14 cellular contexts compared by ENCODE assay signal in genomic region chr6:16800942-16801341, GRCh38. TPM values are rescaled to one million over a fixed set of nuclear protein-coding genes. Genes with fewer than 3 reads are reported as not detected.
DNase-seq lines count a peak whose midpoint lies in the region; ATAC-seq and TF ChIP-seq lines count a peak whose summit lies in the region.
"Had no signal": no experiment of that assay in that cellular context is flagged by ENCODE, and none has a peak within 500 bp of the region (broad histone marks: within the 10 kb centered on the region; RNA-seq: fewer than 3 reads in every experiment).

No MANE protein-coding gene starts in this region.

- CTCF ChIA-PET in Caco-2 (lab: Charles Lee) = no interaction called here

- BruUV-seq in Caco-2 (replicated peaks; lab: Mats Ljungman, UMichigan) = no TSS peak

- DNase-seq in stimulated activated CD4-positive, alpha-beta T cell treated with anti-CD3 and anti-CD28 coated beads, Interleukin-15, amount 100 ng/mL, for 24 hours = peak; percentile 20
- DNase-seq in stimulated activated CD4-positive, alpha-beta T cell treated with anti-CD3 and anti-CD28 coated beads, Interleukin-4, amount 100 ng/mL, for 4 hours = no peak
- peak; percentile 58 for DNase-seq in SIG-M5 (lab: John Stamatoyannopoulos, UW)
- no peak for DNase-seq in Right ventricle myocardium superior
- DNase-seq in Caco-2 = no peak
- no peak for DNase-seq in mesothelial cell of epicardium (ENCODE audit: low spot score in 2 of 2, unreplicated experiment in 2 of 2)
- no peak for DNase-seq in COR-L47 (lab: John Stamatoyannopoulos, UW)
- DNase-seq: cortex of kidney; NCI-H1436 treated with DMSO at 0.1 percent for 48 hours; stimulated activated CD4-positive, alpha-beta T cell treated with anti-CD3 and anti-CD28 coated beads, Interleukin-4, amount 100 ng/mL, for 24 hours; T-helper 17 cell; testis had no signal

- H3K4me3 ChIP-seq in Caco-2 (ENCODE audit: low read depth, low read length) = no peak overlapping the region
- H3K4me3 ChIP-seq: testis had no signal

- no peaks in the 10 kb centered on the region for H3K4me1 ChIP-seq in Caco-2
- H3K4me1 ChIP-seq: parathyroid adenoma had no signal

- H3K9me3 Mint-ChIP-seq in Caco-2 (ENCODE audit: unreplicated experiment) = no peaks in the 10 kb centered on the region
- no peaks in the 10 kb centered on the region for H3K9me3 Mint-ChIP-seq in mesothelial cell of epicardium

- H3K27me3 ChIP-seq in Caco-2 (replicated peaks; ENCODE audit: control insufficient read depth, insufficient read depth, low read length) = no peaks in the 10 kb centered on the region
- H3K27me3 ChIP-seq: testis had no signal

- H3K27me3 Mint-ChIP-seq in Caco-2 (ENCODE audit: insufficient read depth, unreplicated experiment) (no peaks in the 10 kb centered on the region), mesothelial cell of epicardium (ENCODE audit: low read depth) (no peaks in the 10 kb centered on the region)
- H3K27me3 Mint-ChIP-seq: T-helper 17 cell had no signal

- H3K27ac Mint-ChIP-seq in Caco-2 (ENCODE audit: unreplicated experiment) (no peak overlapping the region), mesothelial cell of epicardium (no peak overlapping the region)
- H3K27ac Mint-ChIP-seq: T-helper 17 cell had no signal

- H3K36me3 Mint-ChIP-seq in Caco-2 (ENCODE audit: insufficient read depth, unreplicated experiment) (no peaks in the 10 kb centered on the region), mesothelial cell of epicardium (no peaks in the 10 kb centered on the region)

- no peaks in the 10 kb centered on the region for H3K9me3 ChIP-seq in Caco-2
- H3K9me3 ChIP-seq: testis had no signal

- H3K4me3 Mint-ChIP-seq in Caco-2 (ENCODE audit: unreplicated experiment) (no peak overlapping the region), mesothelial cell of epicardium (no peak overlapping the region)
- H3K4me3 Mint-ChIP-seq: T-helper 17 cell had no signal

- peaks cover 5% of the 10 kb centered on the region for H3K4me1 Mint-ChIP-seq in Caco-2 (ENCODE audit: low read depth, unreplicated experiment)
- H3K4me1 Mint-ChIP-seq in mesothelial cell of epicardium = peaks cover 54% of the 10 kb centered on the region

- POLR2A ChIA-PET in Caco-2 (lab: Charles Lee) = no interaction called here

- no peaks in the 10 kb centered on the region for H3K36me3 ChIP-seq in Caco-2 (ENCODE audit: control insufficient read depth, insufficient read depth, low read length)

- peak; percentile 75 for ATAC-seq in Right ventricle myocardium superior (ENCODE audit: poor library complexity)
- ATAC-seq in activated CD4-positive, CD25-positive, alpha-beta regulatory T cell treated with anti-CD3 and anti-CD28 coated beads, Interleukin-2, amount 50 U/mL, for 24 hours = no peak
- ATAC-seq: T-helper 17 cell had no signal

- TF ChIP-seq CTCF in Caco-2 (IDR thresholded peaks at IDR 0.05; ENCODE audit: insufficient read depth in 1 of 2, low read depth in 1 of 2, low read length in 1 of 2, severe bottlenecking in 1 of 2, unreplicated experiment in 1 of 2) (no peak), mesothelial cell of epicardium (IDR thresholded peaks at IDR 0.05; ENCODE audit: unreplicated experiment) (no peak)

- intact Hi-C loops in Right ventricle myocardium superior (cut with DNase I) (no loop called here), Caco-2 (cut with micrococcal nuclease; ENCODE audit: unreplicated experiment) (no loop called here)

RNA-seq across cellular contexts. Expression of gene ATXN1, which starts 39.7 kb away (rescaled TPM):
- total RNA-seq in Right ventricle myocardium superior (36.1 TPM), Caco-2 (2022) (14.2 and 15.2 TPM in 2 replicates), mesothelial cell of epicardium (54.6 to 62.9 TPM (median 59.5 TPM) in 3 replicates)

Comparison
In these comparisons a context has a peak if more than half of its experiments do, and no peak if none do; other contexts are left out.
1. DNase-seq: peak in stimulated activated CD4-positive, alpha-beta T cell treated with anti-CD3 and anti-CD28 coated beads, Interleukin-15, amount 100 ng/mL, for 24 hours (single experiment) and SIG-M5 (single experiment); none in stimulated activated CD4-positive, alpha-beta T cell treated with anti-CD3 and anti-CD28 coated beads, Interleukin-4, amount 100 ng/mL, for 4 hours (0 of 2), Right ventricle myocardium superior (single experiment), Caco-2 (0 of 2), mesothelial cell of epicardium (0 of 2) and COR-L47 (single experiment).